In the genomic region with DNA sequence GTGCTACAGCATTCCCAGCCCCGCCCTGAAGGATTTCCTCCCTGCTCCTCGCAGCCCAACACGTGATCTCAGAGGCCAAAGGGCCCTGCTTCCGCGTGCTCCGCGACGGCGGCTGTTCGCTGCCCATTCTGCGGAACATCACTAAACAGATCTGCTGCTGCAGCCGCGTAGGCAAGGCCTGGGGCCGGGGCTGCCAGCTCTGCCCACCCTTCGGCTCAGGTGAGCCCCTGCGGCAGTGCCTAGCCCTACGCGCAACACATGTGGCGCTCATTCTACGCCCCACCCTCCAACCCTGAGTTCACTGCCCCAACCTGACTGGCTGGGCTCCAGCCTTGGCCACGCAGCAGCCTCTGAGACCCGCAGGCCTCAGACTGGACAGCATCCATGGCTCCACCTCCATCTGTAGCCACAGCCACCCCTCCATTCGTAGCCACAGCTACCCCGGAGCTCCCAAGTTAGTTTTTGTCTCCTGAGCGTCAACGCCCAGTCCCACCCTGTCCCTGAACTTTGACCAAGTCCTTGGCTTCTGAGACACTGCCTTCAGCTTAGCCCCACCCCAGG, we compare ENCODE assay signal across 1 cellular context.
TF ChIP-seq lines count a peak whose summit lies in the region.

No MANE protein-coding gene starts in this region.

TF ChIP-seq in HEK293, 187 proteins besides CTCF, POLR2A, EP300 and RAD21 (continued from another document):
- TF ChIP-seq MZF1 (tag by site-specific recombination; IDR thresholded peaks at IDR 0.05; ENCODE audit: borderline replicate concordance) (no peak), ZBTB7A (tag by site-specific recombination; IDR thresholded peaks at IDR 0.05; ENCODE audit: low read depth) (no peak), ZNF335 (tag by site-specific recombination; conservative IDR thresholded peaks at IDR 0.05) (no peak), ZBTB8A (tag by site-specific recombination; IDR thresholded peaks at IDR 0.05) (no peak), OSR2 (tag by site-specific recombination; IDR thresholded peaks at IDR 0.05) (no peak), ZNF571 (tag by site-specific recombination; IDR thresholded peaks at IDR 0.05) (no peak), SP3 (tag by site-specific recombination; IDR thresholded peaks at IDR 0.05) (no peak), ZNF133 (tag by site-specific recombination; IDR thresholded peaks at IDR 0.05) (no peak), ZNF510 (tag by site-specific recombination; IDR thresholded peaks at IDR 0.05; ENCODE audit: insufficient replicate concordance) (no peak), ZNF48 (tag by site-specific recombination; IDR thresholded peaks at IDR 0.05) (no peak)
- TF ChIP-seq, protein P1, sequence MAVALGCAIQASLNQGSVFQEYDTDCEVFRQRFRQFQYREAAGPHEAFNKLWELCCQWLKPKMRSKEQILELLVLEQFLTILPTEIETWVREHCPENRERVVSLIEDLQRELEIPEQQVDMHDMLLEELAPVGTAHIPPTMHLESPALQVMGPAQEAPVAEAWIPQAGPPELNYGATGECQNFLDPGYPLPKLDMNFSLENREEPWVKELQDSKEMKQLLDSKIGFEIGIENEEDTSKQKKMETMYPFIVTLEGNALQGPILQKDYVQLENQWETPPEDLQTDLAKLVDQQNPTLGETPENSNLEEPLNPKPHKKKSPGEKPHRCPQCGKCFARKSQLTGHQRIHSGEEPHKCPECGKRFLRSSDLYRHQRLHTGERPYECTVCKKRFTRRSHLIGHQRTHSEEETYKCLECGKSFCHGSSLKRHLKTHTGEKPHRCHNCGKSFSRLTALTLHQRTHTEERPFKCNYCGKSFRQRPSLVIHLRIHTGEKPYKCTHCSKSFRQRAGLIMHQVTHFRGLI (tag by site-specific recombination; IDR thresholded peaks at IDR 0.05) = 0 out of 2 replicates have a peak, but pooled peaks have one; percentile 51
- TF ChIP-seq, protein P2, sequence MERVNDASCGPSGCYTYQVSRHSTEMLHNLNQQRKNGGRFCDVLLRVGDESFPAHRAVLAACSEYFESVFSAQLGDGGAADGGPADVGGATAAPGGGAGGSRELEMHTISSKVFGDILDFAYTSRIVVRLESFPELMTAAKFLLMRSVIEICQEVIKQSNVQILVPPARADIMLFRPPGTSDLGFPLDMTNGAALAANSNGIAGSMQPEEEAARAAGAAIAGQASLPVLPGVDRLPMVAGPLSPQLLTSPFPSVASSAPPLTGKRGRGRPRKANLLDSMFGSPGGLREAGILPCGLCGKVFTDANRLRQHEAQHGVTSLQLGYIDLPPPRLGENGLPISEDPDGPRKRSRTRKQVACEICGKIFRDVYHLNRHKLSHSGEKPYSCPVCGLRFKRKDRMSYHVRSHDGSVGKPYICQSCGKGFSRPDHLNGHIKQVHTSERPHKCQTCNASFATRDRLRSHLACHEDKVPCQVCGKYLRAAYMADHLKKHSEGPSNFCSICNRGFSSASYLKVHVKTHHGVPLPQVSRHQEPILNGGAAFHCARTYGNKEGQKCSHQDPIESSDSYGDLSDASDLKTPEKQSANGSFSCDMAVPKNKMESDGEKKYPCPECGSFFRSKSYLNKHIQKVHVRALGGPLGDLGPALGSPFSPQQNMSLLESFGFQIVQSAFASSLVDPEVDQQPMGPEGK (tag by site-specific recombination; IDR thresholded peaks at IDR 0.05) = peak; percentile 26; the same call in 1 of the 2 replicates
- TF ChIP-seq, protein P3, sequence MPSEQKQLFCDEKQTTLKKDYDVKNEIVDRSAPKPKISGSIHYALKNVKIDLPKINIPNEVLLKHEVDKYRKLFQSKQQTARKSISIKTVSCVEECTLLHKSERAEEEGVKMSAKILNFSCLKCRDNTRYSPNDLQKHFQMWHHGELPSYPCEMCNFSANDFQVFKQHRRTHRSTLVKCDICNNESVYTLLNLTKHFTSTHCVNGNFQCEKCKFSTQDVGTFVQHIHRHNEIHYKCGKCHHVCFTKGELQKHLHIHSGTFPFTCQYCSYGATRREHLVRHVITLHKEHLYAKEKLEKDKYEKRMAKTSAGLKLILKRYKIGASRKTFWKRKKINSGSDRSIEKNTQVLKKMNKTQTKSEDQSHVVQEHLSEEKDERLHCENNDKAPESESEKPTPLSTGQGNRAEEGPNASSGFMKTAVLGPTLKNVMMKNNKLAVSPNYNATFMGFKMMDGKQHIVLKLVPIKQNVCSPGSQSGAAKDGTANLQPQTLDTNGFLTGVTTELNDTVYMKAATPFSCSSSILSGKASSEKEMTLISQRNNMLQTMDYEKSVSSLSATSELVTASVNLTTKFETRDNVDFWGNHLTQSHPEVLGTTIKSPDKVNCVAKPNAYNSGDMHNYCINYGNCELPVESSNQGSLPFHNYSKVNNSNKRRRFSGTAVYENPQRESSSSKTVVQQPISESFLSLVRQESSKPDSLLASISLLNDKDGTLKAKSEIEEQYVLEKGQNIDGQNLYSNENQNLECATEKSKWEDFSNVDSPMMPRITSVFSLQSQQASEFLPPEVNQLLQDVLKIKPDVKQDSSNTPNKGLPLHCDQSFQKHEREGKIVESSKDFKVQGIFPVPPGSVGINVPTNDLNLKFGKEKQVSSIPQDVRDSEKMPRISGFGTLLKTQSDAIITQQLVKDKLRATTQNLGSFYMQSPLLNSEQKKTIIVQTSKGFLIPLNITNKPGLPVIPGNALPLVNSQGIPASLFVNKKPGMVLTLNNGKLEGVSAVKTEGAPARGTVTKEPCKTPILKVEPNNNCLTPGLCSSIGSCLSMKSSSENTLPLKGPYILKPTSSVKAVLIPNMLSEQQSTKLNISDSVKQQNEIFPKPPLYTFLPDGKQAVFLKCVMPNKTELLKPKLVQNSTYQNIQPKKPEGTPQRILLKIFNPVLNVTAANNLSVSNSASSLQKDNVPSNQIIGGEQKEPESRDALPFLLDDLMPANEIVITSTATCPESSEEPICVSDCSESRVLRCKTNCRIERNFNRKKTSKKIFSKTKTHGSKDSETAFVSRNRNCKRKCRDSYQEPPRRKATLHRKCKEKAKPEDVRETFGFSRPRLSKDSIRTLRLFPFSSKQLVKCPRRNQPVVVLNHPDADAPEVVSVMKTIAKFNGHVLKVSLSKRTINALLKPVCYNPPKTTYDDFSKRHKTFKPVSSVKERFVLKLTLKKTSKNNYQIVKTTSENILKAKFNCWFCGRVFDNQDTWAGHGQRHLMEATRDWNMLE (tag by site-specific recombination; conservative IDR thresholded peaks at IDR 0.05; ENCODE audit: low read depth) = no peak
- TF ChIP-seq, protein P4, sequence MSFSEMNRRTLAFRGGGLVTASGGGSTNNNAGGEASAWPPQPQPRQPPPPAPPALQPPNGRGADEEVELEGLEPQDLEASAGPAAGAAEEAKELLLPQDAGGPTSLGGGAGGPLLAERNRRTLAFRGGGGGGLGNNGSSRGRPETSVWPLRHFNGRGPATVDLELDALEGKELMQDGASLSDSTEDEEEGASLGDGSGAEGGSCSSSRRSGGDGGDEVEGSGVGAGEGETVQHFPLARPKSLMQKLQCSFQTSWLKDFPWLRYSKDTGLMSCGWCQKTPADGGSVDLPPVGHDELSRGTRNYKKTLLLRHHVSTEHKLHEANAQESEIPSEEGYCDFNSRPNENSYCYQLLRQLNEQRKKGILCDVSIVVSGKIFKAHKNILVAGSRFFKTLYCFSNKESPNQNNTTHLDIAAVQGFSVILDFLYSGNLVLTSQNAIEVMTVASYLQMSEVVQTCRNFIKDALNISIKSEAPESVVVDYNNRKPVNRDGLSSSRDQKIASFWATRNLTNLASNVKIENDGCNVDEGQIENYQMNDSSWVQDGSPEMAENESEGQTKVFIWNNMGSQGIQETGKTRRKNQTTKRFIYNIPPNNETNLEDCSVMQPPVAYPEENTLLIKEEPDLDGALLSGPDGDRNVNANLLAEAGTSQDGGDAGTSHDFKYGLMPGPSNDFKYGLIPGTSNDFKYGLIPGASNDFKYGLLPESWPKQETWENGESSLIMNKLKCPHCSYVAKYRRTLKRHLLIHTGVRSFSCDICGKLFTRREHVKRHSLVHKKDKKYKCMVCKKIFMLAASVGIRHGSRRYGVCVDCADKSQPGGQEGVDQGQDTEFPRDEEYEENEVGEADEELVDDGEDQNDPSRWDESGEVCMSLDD (tag by site-specific recombination; IDR thresholded peaks at IDR 0.05) = no peak
